4 cellular contexts compared by ENCODE assay signal in the genomic region with DNA sequence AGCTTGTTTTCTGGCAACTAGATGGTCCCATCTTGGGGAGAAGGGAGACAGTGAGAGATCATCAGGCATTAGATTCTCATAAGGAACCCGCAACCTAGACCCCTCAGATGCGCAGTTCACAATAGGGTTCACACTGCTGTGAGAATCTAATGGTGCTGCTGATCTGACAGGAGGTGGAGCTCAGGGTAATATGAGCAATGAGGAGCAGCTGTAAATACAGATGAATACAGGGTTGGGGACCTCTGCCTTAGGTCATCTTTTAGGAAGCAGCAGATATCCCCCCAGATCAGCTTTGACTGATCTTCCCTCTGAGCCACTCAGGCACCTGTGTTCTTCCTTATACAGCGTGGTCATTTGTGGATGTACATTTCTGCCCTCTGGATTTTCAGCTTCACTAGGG.
"Had no signal": no experiment of that assay in that cellular context is flagged by ENCODE, and none has a peak within 500 bp of the region (broad histone marks: within the 10 kb centered on the region; RNA-seq: fewer than 3 reads in every experiment).

No MANE protein-coding gene starts in this region.

- H3K4me3 ChIP-seq: GM23248, GM23338, HAP-1 had no signal

- H3K36me3 ChIP-seq: HAP-1 had no signal

- ATAC-seq: GM23338, HCT116 had no signal

- H3K9me3 ChIP-seq: HAP-1 had no signal

- H3K27ac ChIP-seq: GM23248 had no signal

- H3K4me1 ChIP-seq: HAP-1 had no signal
